19 cellular contexts compared by ENCODE assay signal in the genomic region with DNA sequence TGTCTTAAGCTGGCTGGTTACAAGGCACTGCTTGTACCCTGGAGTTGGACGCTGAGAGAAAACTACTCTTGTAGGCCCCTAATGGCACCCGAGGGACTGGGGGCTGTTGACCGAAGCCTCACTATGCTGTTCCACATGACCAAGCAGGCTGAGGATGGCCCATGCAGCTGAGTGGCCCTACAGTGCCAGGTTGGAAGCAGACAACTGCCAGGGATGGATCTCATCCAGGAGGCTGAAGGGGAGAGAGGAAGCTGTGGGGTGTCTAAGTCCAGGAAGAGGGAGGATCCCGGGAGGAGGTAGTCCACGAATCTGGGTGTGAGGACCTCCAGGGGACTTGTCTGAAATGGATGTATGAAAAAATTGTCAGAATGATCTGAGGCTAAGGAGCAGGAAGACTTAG. TPM values are rescaled to one million over a fixed set of nuclear protein-coding genes. Genes with fewer than 3 reads are reported as not detected.
DNase-seq lines count a peak whose midpoint lies in the region; FAIRE-seq and TF ChIP-seq lines count a peak whose summit lies in the region.
"Had no signal": no experiment of that assay in that cellular context is flagged by ENCODE, and none has a peak within 500 bp of the region (broad histone marks: within the 10 kb centered on the region; RNA-seq: fewer than 3 reads in every experiment).

No MANE protein-coding gene starts in this region.

- peak; percentile 59 for DNase-seq in NCI-H1092 (lab: John Stamatoyannopoulos, UW)
- DNase-seq in NCI-H2029 treated with DMSO at 0.1 percent for 48 hours (lab: John Stamatoyannopoulos, UW), result peak; percentile 39
- no peak for DNase-seq in bronchial epithelial cell (ENCODE audit: low read depth)
- no peak for DNase-seq in A172 (ENCODE audit: low spot score)
- DNase-seq in OCI-LY7 (ENCODE audit: low spot score), result no peak
- no peak for DNase-seq in iPS-NIHi7 (ENCODE audit: extremely low spot score)
- DNase-seq: ACHN; CD4-positive, alpha-beta T cell; DMS153; DMS79; GDM1; GOT3; H7; IMR-90 had no signal

- TF ChIP-seq CTCF in bronchial epithelial cell (IDR thresholded peaks at IDR 0.05; ENCODE audit: insufficient read depth, low read length, severe bottlenecking) (no peak), OCI-LY7 (conservative IDR thresholded peaks at IDR 0.05; ENCODE audit: low read length) (no peak)

- H2AFZ ChIP-seq in OCI-LY7 (ENCODE audit: low read length), result no peak overlapping the region

- H3K36me3 ChIP-seq in bronchial epithelial cell (ENCODE audit: control insufficient read depth, insufficient read depth, low read length) (no peaks in the 10 kb centered on the region), OCI-LY7 (ENCODE audit: insufficient read depth, low read length) (no peaks in the 10 kb centered on the region)

- BruUV-seq in OCI-LY7 (replicated peaks; lab: Mats Ljungman, UMichigan), result no TSS peak

- no peaks in the 10 kb centered on the region for H3K79me2 ChIP-seq in OCI-LY7 (ENCODE audit: insufficient read depth, low read depth, low read length)

- no peaks in the 10 kb centered on the region for H3K9me3 ChIP-seq in OCI-LY7 (ENCODE audit: low read length)

- CTCF ChIA-PET in OCI-LY7 (lab: Charles Lee; ENCODE audit: unreplicated experiment), result no interaction called here

- H3K27ac ChIP-seq in OCI-LY7 (ENCODE audit: low read depth, low read length, poor library complexity, severe bottlenecking), result no peak overlapping the region
- H3K27ac ChIP-seq: C4-2B had no signal

- no peak overlapping the region for H3K4me3 ChIP-seq in bronchial epithelial cell (ENCODE audit: low read depth, low read length)
- no peak overlapping the region for H3K4me3 ChIP-seq in OCI-LY7 (ENCODE audit: low read depth, low read length, poor library complexity, severe bottlenecking)

- no peak overlapping the region for H3K4me2 ChIP-seq in OCI-LY7 (ENCODE audit: low read length)

- no peaks in the 10 kb centered on the region for H4K20me1 ChIP-seq in OCI-LY7 (ENCODE audit: insufficient read depth, low read length)

- H3K9me2 ChIP-seq in OCI-LY7 (ENCODE audit: insufficient read depth, low read length), result no peaks in the 10 kb centered on the region

- H3K4me1 ChIP-seq in OCI-LY7 (ENCODE audit: insufficient read depth, low read length, poor library complexity, severe bottlenecking), result no peaks in the 10 kb centered on the region

- POLR2A ChIA-PET in OCI-LY7 (lab: Charles Lee), result interaction anchor here (0.7 kb wide), 1 partner anchor 12 kb away, joined by 3 read pairs; no protein-coding TSS in a partner anchor

- FAIRE-seq in bronchial epithelial cell (lab: Jason Lieb, UNC), result peak; percentile 66
- FAIRE-seq: A204.1, GM12892, GM18507, HTR-8/SVneo had no signal

- intact Hi-C loops in OCI-LY7 (cut with micrococcal nuclease; ENCODE audit: unreplicated experiment), result no loop called here

- peaks cover 1% of the 10 kb centered on the region for H3K27me3 ChIP-seq in bronchial epithelial cell (ENCODE audit: control insufficient read depth, insufficient read depth, low read length)

RNA-seq across cellular contexts. Expression of a gene that starts 45.8 kb away (rescaled TPM):
- under 0.01 TPM in 1 of 2 replicates, not detected in the other for total RNA-seq in bronchial epithelial cell
- 0.07 and 0.55 TPM in 2 replicates for total RNA-seq in A172 (2014; rRNA removed; shearing (Covaris generic))
- total RNA-seq in OCI-LY7 (2014; rRNA removed; shearing (Covaris generic)), result 0.44 and 0.76 TPM in 2 replicates
- 0.49 and 0.52 TPM in 2 replicates for total RNA-seq in OCI-LY7 (2022)

Comparison
In these comparisons a context has a peak if more than half of its experiments do, and no peak if none do; other contexts are left out.
1. DNase-seq: peak in NCI-H1092 (single experiment) and NCI-H2029 treated with DMSO at 0.1 percent for 48 hours (single experiment); none in bronchial epithelial cell (single experiment), A172 (single experiment), OCI-LY7 (single experiment) and iPS-NIHi7 (single experiment).